In the genomic region with DNA sequence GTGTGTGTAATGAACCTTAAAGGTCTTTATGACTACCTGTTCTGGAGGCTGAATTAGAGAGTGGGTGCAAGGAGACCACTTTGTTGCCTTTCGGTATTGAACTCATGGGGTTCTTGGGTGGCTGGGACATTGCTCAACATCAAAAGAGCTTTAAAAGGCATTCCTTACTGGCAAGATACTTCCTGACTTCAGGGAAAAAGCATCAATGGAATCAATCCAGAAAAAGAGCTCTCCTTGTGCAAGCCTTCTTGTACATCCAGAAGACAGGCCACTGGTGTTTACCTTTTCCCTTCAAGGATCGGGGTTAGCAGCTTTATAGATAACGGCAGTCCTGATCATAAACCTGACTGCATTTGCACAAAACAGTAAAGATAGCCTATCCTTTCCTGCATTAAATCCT, we compare ENCODE assay signal across 18 cellular contexts.
"Had no signal": no experiment of that assay in that cellular context is flagged by ENCODE, and none has a peak within 500 bp of the region (broad histone marks: within the 10 kb centered on the region; RNA-seq: fewer than 3 reads in every experiment).

No MANE protein-coding gene starts in this region.

- H3K36me3 ChIP-seq: neural progenitor cell, prostate gland, uterus had no signal

- H3K27me3 Mint-ChIP-seq: activated naive CD8-positive, alpha-beta T cell; naive thymus-derived CD4-positive, alpha-beta T cell; stimulated activated naive B cell treated with anti-CD40 and anti-IgM and Interleukin-4, amounts not matched to agents 10 μg/mL and 1 μg/mL and 100 μg/mL, for 72 hours had no signal

- H3K9ac ChIP-seq: neural progenitor cell had no signal

- H3K9me3 Mint-ChIP-seq: naive thymus-derived CD4-positive, alpha-beta T cell; neural progenitor cell; stimulated activated naive B cell treated with anti-CD40 and anti-IgM and Interleukin-4, amounts not matched to agents 10 μg/mL and 1 μg/mL and 100 μg/mL, for 72 hours had no signal

- H3K9me3 ChIP-seq: body of pancreas, prostate gland, tibial artery, uterus had no signal

- H3K27ac ChIP-seq: body of pancreas, neural progenitor cell, prostate gland, tibial artery, uterus had no signal

- DNase-seq: activated CD4-positive, alpha-beta T cell treated with anti-CD3 and anti-CD28 coated beads, Interleukin-2, amount 50 U/mL, for 4 hours; activated gamma-delta T cell; activated T-cell treated with anti-CD3 and anti-CD28 coated beads, Interleukin-2, amount 50 U/mL, for 48 hours; amygdala; body of pancreas; left cardiac atrium; mesendoderm; naive thymus-derived CD4-positive, alpha-beta T cell; right cardiac atrium; stimulated activated CD4-positive, alpha-beta T cell treated with anti-CD3 and anti-CD28 coated beads, Interleukin-4, amount 100 ng/mL, for 24 hours; stimulated activated naive B cell treated with anti-CD40 and anti-IgM and Interleukin-4, amounts not matched to agents 10 μg/mL and 1 μg/mL and 100 μg/mL, for 72 hours; SW 1271; tibial artery; uterus had no signal

- H3K4me3 ChIP-seq: body of pancreas, neural progenitor cell, prostate gland, smooth muscle cell, tibial artery, uterus had no signal

- H3K4me1 ChIP-seq: body of pancreas, neural progenitor cell, prostate gland, tibial artery, uterus had no signal

- H3K27ac Mint-ChIP-seq: neural progenitor cell; stimulated activated naive B cell treated with anti-CD40 and anti-IgM and Interleukin-4, amounts not matched to agents 10 μg/mL and 1 μg/mL and 100 μg/mL, for 72 hours had no signal

- H3K4me3 Mint-ChIP-seq: activated naive CD8-positive, alpha-beta T cell; naive thymus-derived CD4-positive, alpha-beta T cell; neural progenitor cell; stimulated activated naive B cell treated with anti-CD40 and anti-IgM and Interleukin-4, amounts not matched to agents 10 μg/mL and 1 μg/mL and 100 μg/mL, for 72 hours had no signal

- ATAC-seq: body of pancreas; left cardiac atrium; naive thymus-derived CD4-positive, alpha-beta T cell; right cardiac atrium; stimulated activated naive B cell treated with anti-CD40 and anti-IgM and Interleukin-4, amounts not matched to agents 10 μg/mL and 1 μg/mL and 100 μg/mL, for 72 hours had no signal

- H3K4me1 Mint-ChIP-seq: neural progenitor cell had no signal

- H3K27me3 ChIP-seq: body of pancreas, neural progenitor cell, tibial artery, uterus had no signal
